ENCODE assay signal across 8 cellular contexts in genomic region chr17:36534117-36534880, GRCh38. TPM values are rescaled to one million over a fixed set of nuclear protein-coding genes. Genes with fewer than 3 reads are reported as not detected.
DNase-seq lines count a peak whose midpoint lies in the region; ATAC-seq and TF ChIP-seq lines count a peak whose summit lies in the region.

A gene with protein sequence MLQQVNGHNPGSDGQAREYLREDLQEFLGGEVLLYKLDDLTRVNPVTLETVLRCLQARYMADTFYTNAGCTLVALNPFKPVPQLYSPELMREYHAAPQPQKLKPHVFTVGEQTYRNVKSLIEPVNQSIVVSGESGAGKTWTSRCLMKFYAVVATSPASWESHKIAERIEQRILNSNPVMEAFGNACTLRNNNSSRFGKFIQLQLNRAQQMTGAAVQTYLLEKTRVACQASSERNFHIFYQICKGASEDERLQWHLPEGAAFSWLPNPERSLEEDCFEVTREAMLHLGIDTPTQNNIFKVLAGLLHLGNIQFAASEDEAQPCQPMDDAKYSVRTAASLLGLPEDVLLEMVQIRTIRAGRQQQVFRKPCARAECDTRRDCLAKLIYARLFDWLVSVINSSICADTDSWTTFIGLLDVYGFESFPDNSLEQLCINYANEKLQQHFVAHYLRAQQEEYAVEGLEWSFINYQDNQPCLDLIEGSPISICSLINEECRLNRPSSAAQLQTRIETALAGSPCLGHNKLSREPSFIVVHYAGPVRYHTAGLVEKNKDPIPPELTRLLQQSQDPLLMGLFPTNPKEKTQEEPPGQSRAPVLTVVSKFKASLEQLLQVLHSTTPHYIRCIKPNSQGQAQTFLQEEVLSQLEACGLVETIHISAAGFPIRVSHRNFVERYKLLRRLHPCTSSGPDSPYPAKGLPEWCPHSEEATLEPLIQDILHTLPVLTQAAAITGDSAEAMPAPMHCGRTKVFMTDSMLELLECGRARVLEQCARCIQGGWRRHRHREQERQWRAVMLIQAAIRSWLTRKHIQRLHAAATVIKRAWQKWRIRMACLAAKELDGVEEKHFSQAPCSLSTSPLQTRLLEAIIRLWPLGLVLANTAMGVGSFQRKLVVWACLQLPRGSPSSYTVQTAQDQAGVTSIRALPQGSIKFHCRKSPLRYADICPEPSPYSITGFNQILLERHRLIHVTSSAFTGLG (minus strand): TSS chr17:36534868. CDS start chr17:36532538, 2,330 bp downstream.

- peak; percentile 39 for ATAC-seq in GM18502 (IDR thresholded peaks at IDR 0.05; ENCODE audit: poor library complexity, unreplicated experiment)
- ATAC-seq in HG03064 (IDR thresholded peaks at IDR 0.05; ENCODE audit: low read depth, unreplicated experiment), result peak; percentile 18
- ATAC-seq in activated B cell treated with CpG ODN at 0.5 μM for 24 hours (ENCODE audit: low read depth), result peak; percentile 36

- DNase-seq in NCI-H2171 (lab: John Stamatoyannopoulos, UW) (peak; percentile 74), activated B cell treated with CpG ODN at 0.5 μM for 24 hours (peak; percentile 60), chondrocyte (ENCODE audit: low spot score) (no peak), kidney tubule cell (ENCODE audit: low spot score) (peak; percentile 78)
- DNase-seq in stimulated activated CD4-positive, alpha-beta T cell treated with anti-CD3 and anti-CD28 coated beads, Interleukin-2, amount 100 ng/mL, for 24 hours, result peak; percentile 69 to 72

- H3K27me3 Mint-ChIP-seq in activated B cell treated with CpG ODN at 0.5 μM for 24 hours, result no peaks in the 10 kb centered on the region
- H3K27me3 Mint-ChIP-seq in chondrocyte (ENCODE audit: low read depth), result no peaks in the 10 kb centered on the region

- H3K4me1 Mint-ChIP-seq in activated B cell treated with CpG ODN at 0.5 μM for 24 hours (peaks cover 20% of the 10 kb centered on the region), chondrocyte (ENCODE audit: low read depth) (peaks cover 17% of the 10 kb centered on the region)

- intact Hi-C loops in activated B cell treated with CpG ODN at 0.5 μM for 24 hours (cut with micrococcal nuclease), result loop anchor here (1.0 to 5.0 kb wide), 4 partner anchors 48 to 587 kb away; partner anchors contain the start of genes MRM1 and ZNHIT3

- H3K36me3 Mint-ChIP-seq in activated B cell treated with CpG ODN at 0.5 μM for 24 hours (ENCODE audit: low read depth) (peaks cover 41% of the 10 kb centered on the region), chondrocyte (ENCODE audit: low read depth) (peaks cover 5% of the 10 kb centered on the region)

- H3K27ac ChIP-seq in 22Rv1, result peak within 1 kb of the TSS; percentile 98

- peak within 1 kb of the TSS; percentile 98 for H3K4me3 Mint-ChIP-seq in activated B cell treated with CpG ODN at 0.5 μM for 24 hours
- peak within 1 kb of the TSS; percentile 97 for H3K4me3 Mint-ChIP-seq in chondrocyte (ENCODE audit: unreplicated experiment)

- H3K9me3 Mint-ChIP-seq in activated B cell treated with CpG ODN at 0.5 μM for 24 hours, result no peaks in the 10 kb centered on the region
- no peaks in the 10 kb centered on the region for H3K9me3 Mint-ChIP-seq in chondrocyte (ENCODE audit: low read depth)

- CTCF ChIA-PET in activated B cell treated with CpG ODN at 0.5 μM for 24 hours (lab: Charles Lee), result interaction anchor here (0.6 to 2.7 kb wide), 5 partner anchors 10 to 460 kb away, joined by 3 to 12 read pairs (median 5); partner anchors contain the start of gene GGNBP2

- TF ChIP-seq CTCF in 22Rv1 (IDR thresholded peaks at IDR 0.05) (peak; percentile 81), activated B cell treated with CpG ODN at 0.5 μM for 24 hours (IDR thresholded peaks at IDR 0.05) (no peak), chondrocyte (IDR thresholded peaks at IDR 0.05) (peak; percentile 84)

- POLR2A ChIA-PET in activated B cell treated with CpG ODN at 0.5 μM for 24 hours (lab: Charles Lee), result interaction anchor here (0.9 to 5.0 kb wide), 9 partner anchors 10 to 1287 kb away, joined by 3 to 153 read pairs (median 6); partner anchors contain the start of genes GGNBP2, MRM1 and ZNHIT3

- H3K27ac Mint-ChIP-seq in activated B cell treated with CpG ODN at 0.5 μM for 24 hours (peak within 1 kb of the TSS; percentile 100), chondrocyte (ENCODE audit: unreplicated experiment) (peak within 1 kb of the TSS; percentile 99)

RNA-seq across cellular contexts. Expression of the gene that starts here (rescaled TPM):
- total RNA-seq in activated B cell treated with CpG ODN at 0.5 μM for 24 hours (70.8 and 85.6 TPM in 2 replicates), chondrocyte (51.5 to 75.6 TPM (median 52.6 TPM) in 3 replicates)
